8 cellular contexts compared by ENCODE assay signal in the genomic region with DNA sequence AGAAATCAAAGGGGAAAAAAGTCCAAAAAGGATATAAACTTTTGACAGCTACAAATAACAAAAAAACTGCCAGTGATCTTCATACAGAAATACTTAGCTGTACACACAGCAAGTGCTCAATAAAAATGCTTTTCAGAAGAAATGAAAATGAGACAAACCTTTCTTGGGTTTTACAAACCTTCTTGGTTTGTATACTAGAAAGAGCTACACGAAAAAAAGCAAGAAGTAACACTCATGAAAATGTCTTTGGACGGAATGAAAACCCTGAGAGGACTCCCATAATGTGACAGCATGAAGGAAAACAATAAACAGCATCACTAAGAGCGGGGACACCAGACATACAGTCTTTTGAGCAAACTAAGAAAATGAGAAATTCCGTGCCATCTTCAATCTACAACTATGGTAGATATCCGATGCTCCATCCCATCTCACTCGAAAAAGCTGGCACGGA. TPM values are rescaled to one million over a fixed set of nuclear protein-coding genes. Genes with fewer than 3 reads are reported as not detected.
DNase-seq lines count a peak whose midpoint lies in the region; ATAC-seq and TF ChIP-seq lines count a peak whose summit lies in the region.

No MANE protein-coding gene starts in this region.

- ATAC-seq in GM21576 (IDR thresholded peaks at IDR 0.05; ENCODE audit: unreplicated experiment), result no peak

- CTCF ChIA-PET in AG04450 (lab: Charles Lee), result interaction anchor here (0.6 to 2.2 kb wide), 3 partner anchors 461 to 1559 kb away, joined by 3 to 11 read pairs (median 3); no protein-coding TSS in a partner anchor

- TF ChIP-seq CTCF in AG04450 (IDR thresholded peaks at IDR 0.05; ENCODE audit: low read depth, low read length) (no peak), HL-60 (IDR thresholded peaks at IDR 0.05; ENCODE audit: insufficient read depth, low read length) (no peak)

- POLR2A ChIA-PET in AG04450 (lab: Yijun Ruan, JAX), result no interaction called here

- H3K4me3 ChIP-seq in AG04450 (ENCODE audit: low read depth, low read length) (peak overlapping the region; percentile 85), HL-60 (replicated peaks; ENCODE audit: insufficient read depth, low read length) (peak overlapping the region; percentile 81)

- H3K27me3 ChIP-seq in AG04450 (ENCODE audit: control insufficient read depth, insufficient read depth, low read length) (no peaks in the 10 kb centered on the region), HL-60 (ENCODE audit: insufficient read depth, poor library complexity, severe bottlenecking) (no peaks in the 10 kb centered on the region)

- DNase-seq in AG04450 (ENCODE audit: low read depth, low spot score), result no peak
- DNase-seq in HL-60 (ENCODE audit: low read depth in 1 of 2, low spot score in 1 of 2), result no peak
- DNase-seq in kidney glomerular epithelial cell (lab: John Stamatoyannopoulos, UW), result peak; percentile 49
- DNase-seq in superior temporal gyrus (ENCODE audit: extremely low spot score), result peak; percentile 58
- no peak for DNase-seq in stimulated activated CD4-positive, alpha-beta T cell treated with anti-CD3 and anti-CD28 coated beads, Interleukin-2, amount 100 ng/mL, for 48 hours
- no peak for DNase-seq in mucosa of gallbladder (ENCODE audit: low spot score)

- H3K9me3 ChIP-seq in AG04450 (ENCODE audit: control insufficient read depth, insufficient read depth, low read length), result no peaks in the 10 kb centered on the region; the same call in 1 of the 2 replicates

- H3K27ac ChIP-seq in AG04450 (ENCODE audit: low read depth, low read length), result peak overlapping the region; percentile 62
- peak overlapping the region; percentile 98 for H3K27ac ChIP-seq in HL-60 (replicated peaks)
- peak overlapping the region; percentile 27 for H3K27ac ChIP-seq in angular gyrus (ENCODE audit: low read depth, low read length)

RNA-seq across cellular contexts. Expression of gene BARD1, which starts 1.0 kb away (rescaled TPM):
- polyA plus RNA-seq in AG04450 (2011; rRNA removed), result 3.9 and 4.2 TPM in 2 replicates
- 28.4 and 36.2 TPM in 2 replicates for polyA minus RNA-seq in AG04450 (2011; rRNA and poly(A)+ RNA removed)
- total RNA-seq in mucosa of gallbladder, result 16.3 TPM

Comparison
In these comparisons a context has a peak if more than half of its experiments do, and no peak if none do; other contexts are left out.
1. DNase-seq: peak in kidney glomerular epithelial cell (single experiment) and superior temporal gyrus (single experiment); none in AG04450 (single experiment), HL-60 (0 of 2), stimulated activated CD4-positive, alpha-beta T cell treated with anti-CD3 and anti-CD28 coated beads, Interleukin-2, amount 100 ng/mL, for 48 hours (0 of 2) and mucosa of gallbladder (single experiment).
2. H3K27ac ChIP-seq: peak in every context shown above with its lines; median percentile 98 in HL-60; 62 in AG04450; 27 in angular gyrus.